In genomic region chr19:38619361-38620174, GRCh38 we compare ENCODE assay signal across 8 cellular contexts. TPM values are rescaled to one million over a fixed set of nuclear protein-coding genes. Genes with fewer than 3 reads are reported as not detected.
A peak's percentile ranks its signal among the peaks of the same experiment; 100 is the strongest.
DNase-seq lines count a peak whose midpoint lies in the region; ATAC-seq, FAIRE-seq and TF ChIP-seq lines count a peak whose summit lies in the region.

No MANE protein-coding gene starts in this region.

- no peak for TF ChIP-seq CTCF in Caco-2 (IDR thresholded peaks at IDR 0.05; ENCODE audit: insufficient read depth in 1 of 2, low read depth in 1 of 2, low read length in 1 of 2, severe bottlenecking in 1 of 2, unreplicated experiment in 1 of 2)
- TF ChIP-seq CTCF in endothelial cell of umbilical vein (IDR thresholded peaks at IDR 0.05; ENCODE audit: extremely low read depth in 1 of 2, insufficient read depth in 1 of 2, low read depth in 1 of 2, low read length in 2 of 2), result no peak
- no peak for TF ChIP-seq CTCF in neutrophil (IDR thresholded peaks at IDR 0.05)

- H3K27ac Mint-ChIP-seq in Caco-2 (ENCODE audit: unreplicated experiment), result peak overlapping the region; percentile 99

- H3K27me3 ChIP-seq in Caco-2 (replicated peaks; ENCODE audit: control insufficient read depth, insufficient read depth, low read length) (no peaks in the 10 kb centered on the region), endothelial cell of umbilical vein (ENCODE audit: control insufficient read depth in 2 of 2, insufficient read depth in 2 of 2, low read length in 2 of 2) (no peaks in the 10 kb centered on the region), neutrophil (no peaks in the 10 kb centered on the region)

- H3K9me1 ChIP-seq in endothelial cell of umbilical vein (replicated peaks; ENCODE audit: control insufficient read depth, extremely low read depth, insufficient read depth, low read length), result no peaks in the 10 kb centered on the region

- POLR2A ChIA-PET in Caco-2 (lab: Charles Lee) (interaction anchor here (0.6 to 2.0 kb wide), 12 partner anchors 15 to 816 kb away, joined by 3 to 31 read pairs (median 6); partner anchors contain the start of genes ACTN4, FAM98C, NFKBIB and PSMD8), endothelial cell of umbilical vein (lab: Charles Lee) (interaction anchor here (0.5 to 2.0 kb wide), 2 partner anchors 28 to 123 kb away, joined by 6 to 7 read pairs; partner anchors contain the start of gene ACTN4)

- ATAC-seq in GM21786 (IDR thresholded peaks at IDR 0.05; ENCODE audit: unreplicated experiment), result no peak

- no peaks in the 10 kb centered on the region for H3K27me3 Mint-ChIP-seq in Caco-2 (ENCODE audit: insufficient read depth, unreplicated experiment)

- peaks cover 14% of the 10 kb centered on the region for H3K79me2 ChIP-seq in endothelial cell of umbilical vein (ENCODE audit: control insufficient read depth, insufficient read depth, low read length)

- DNase-seq in Caco-2, result no peak
- DNase-seq in OCI-M1 (lab: John Stamatoyannopoulos, UW), result peak; percentile 24
- no peak for DNase-seq in endothelial cell of umbilical vein (ENCODE audit: low read depth, low spot score)
- DNase-seq in NK-92 treated with Interleukin-12 subunit alpha and Interleukin-12 subunit beta, amount 100 ng/mL, for 24 hours (lab: John Stamatoyannopoulos, UW), result no peak
- DNase-seq in SIG-M5 (lab: John Stamatoyannopoulos, UW), result no peak
- no peak for DNase-seq in activated CD4-positive, CD25-positive, alpha-beta regulatory T cell treated with anti-CD3 and anti-CD28 coated beads, Interleukin-2, amount 50 U/mL, for 72 hours

- peak; percentile 37 for FAIRE-seq in endothelial cell of umbilical vein (lab: Jason Lieb, UNC)

- H4K20me1 ChIP-seq in endothelial cell of umbilical vein (replicated peaks; ENCODE audit: control insufficient read depth, extremely low read depth, insufficient read depth, low read length), result no peaks in the 10 kb centered on the region

- peaks cover 3% of the 10 kb centered on the region for H3K36me3 ChIP-seq in Caco-2 (ENCODE audit: control insufficient read depth, insufficient read depth, low read length)
- H3K36me3 ChIP-seq in endothelial cell of umbilical vein (ENCODE audit: control insufficient read depth in 2 of 2, extremely low read depth in 1 of 2, insufficient read depth in 2 of 2, low read length in 2 of 2), result peaks cover 7 to 13% of the 10 kb centered on the region in 2 experiments
- peaks cover 39% of the 10 kb centered on the region for H3K36me3 ChIP-seq in neutrophil

- H3K4me2 ChIP-seq in endothelial cell of umbilical vein (ENCODE audit: insufficient read depth, low read length), result peak overlapping the region; percentile 95

- CTCF ChIA-PET in Caco-2 (lab: Charles Lee), result interaction anchor here (0.5 to 1.9 kb wide), 9 partner anchors 15 to 311 kb away, joined by 3 to 25 read pairs (median 5); partner anchors contain the start of genes ACTN4, FAM98C, MRPS12 and SARS2
- CTCF ChIA-PET in endothelial cell of umbilical vein (lab: Charles Lee), result interaction anchor here (0.7 to 3.6 kb wide), 9 partner anchors 14 to 311 kb away, joined by 3 to 23 read pairs (median 6); partner anchors contain the start of genes ACTN4, FAM98C, MRPS12 and SARS2

- H3K4me3 ChIP-seq in Caco-2 (ENCODE audit: low read depth, low read length) (peak overlapping the region; percentile 81), endothelial cell of umbilical vein (replicated peaks in 1 of 3; ENCODE audit: insufficient read depth in 1 of 3, low read depth in 1 of 3, low read length in 3 of 3) (peak overlapping the region; percentile 44 to 99 (median 73)), neutrophil (ENCODE audit: low read depth in 1 of 2, low read length in 1 of 2) (peak overlapping the region; percentile 73 to 92)

- dilution Hi-C loops in endothelial cell of umbilical vein (cut with MboI; ENCODE audit: extremely low pct_ligation_motif_present, low sequenced_read_pairs), result no loop called here

- H3K9ac ChIP-seq in endothelial cell of umbilical vein (replicated peaks; ENCODE audit: extremely low read depth, insufficient read depth, low read length), result peak overlapping the region; percentile 85

- peak overlapping the region; percentile 44 for H2AFZ ChIP-seq in endothelial cell of umbilical vein (ENCODE audit: low read depth, low read length)

- H3K27ac ChIP-seq in endothelial cell of umbilical vein (ENCODE audit: insufficient read depth, low read depth, low read length), result peak overlapping the region; percentile 65
- peak overlapping the region; percentile 85 for H3K27ac ChIP-seq in neutrophil

- H3K36me3 Mint-ChIP-seq in Caco-2 (ENCODE audit: insufficient read depth, unreplicated experiment), result peaks cover 61% of the 10 kb centered on the region

- H3K9me3 ChIP-seq in Caco-2, result no peaks in the 10 kb centered on the region
- H3K9me3 ChIP-seq in endothelial cell of umbilical vein (replicated peaks; ENCODE audit: control insufficient read depth, insufficient read depth, low read length), result no peaks in the 10 kb centered on the region
- no peaks in the 10 kb centered on the region for H3K9me3 ChIP-seq in neutrophil

- TSS peak; percentile 43 for BruUV-seq in Caco-2 (replicated peaks; lab: Mats Ljungman, UMichigan)
- TSS peak; percentile 64 for BruUV-seq in endothelial cell of umbilical vein (replicated peaks; lab: Mats Ljungman, UMichigan)

- H3K9me3 Mint-ChIP-seq in Caco-2 (ENCODE audit: unreplicated experiment), result no peaks in the 10 kb centered on the region

- H3K4me1 ChIP-seq in Caco-2 (no peaks in the 10 kb centered on the region), endothelial cell of umbilical vein (ENCODE audit: control insufficient read depth, extremely low read depth, insufficient read depth, low read length) (peaks cover 14% of the 10 kb centered on the region), neutrophil (ENCODE audit: control insufficient read depth in 1 of 2, insufficient read depth in 1 of 2, low read depth in 1 of 2, low read length in 1 of 2) (peaks cover 21 to 27% of the 10 kb centered on the region in 2 experiments)

- TF ChIP-seq POLR2A in endothelial cell of umbilical vein (IDR thresholded peaks at IDR 0.05; ENCODE audit: low read depth, low read length), result no peak

- intact Hi-C loops in Caco-2 (cut with micrococcal nuclease; ENCODE audit: unreplicated experiment), result loop anchor here (2.0 to 5.0 kb wide), 2 partner anchors 23 to 77 kb away; no protein-coding TSS in a partner anchor
- intact Hi-C loops in endothelial cell of umbilical vein (cut with micrococcal nuclease), result loop anchor here (2.0 kb wide), 2 partner anchors 75 to 355 kb away; partner anchors contain the start of gene FBXO17

- peak overlapping the region; percentile 99 for H3K4me3 Mint-ChIP-seq in Caco-2 (ENCODE audit: unreplicated experiment)

- peaks cover 7% of the 10 kb centered on the region for H3K4me1 Mint-ChIP-seq in Caco-2 (ENCODE audit: low read depth, unreplicated experiment)

TF ChIP-seq in endothelial cell of umbilical vein, 7 proteins besides CTCF, POLR2A, EP300 and RAD21:
- TF ChIP-seq MAX (IDR thresholded peaks at IDR 0.05; ENCODE audit: insufficient read depth, insufficient read length) (no peak), EZH2 (IDR thresholded peaks at IDR 0.05; ENCODE audit: borderline replicate concordance, low read depth, low read length, severe bottlenecking) (no peak), MYC (IDR thresholded peaks at IDR 0.05; ENCODE audit: low read depth, low read length) (no peak), FOS (IDR thresholded peaks at IDR 0.05; ENCODE audit: borderline replicate concordance, insufficient read depth, low read length) (no peak), POLR2AphosphoS5 (IDR thresholded peaks at IDR 0.05; ENCODE audit: insufficient read depth, low read depth, low read length) (no peak), JUN (IDR thresholded peaks at IDR 0.05; ENCODE audit: borderline replicate concordance, insufficient read depth, insufficient read length, low read depth) (no peak), GATA2 (IDR thresholded peaks at IDR 0.05; ENCODE audit: insufficient read depth, insufficient read length, low read depth, low read length) (no peak)

RNA-seq across cellular contexts. Expression of gene EIF3K, which starts 0.6 kb away (rescaled TPM):
- total RNA-seq in Caco-2 (2022) (354 and 380 TPM in 2 replicates), endothelial cell of umbilical vein (267 and 277 TPM in 2 replicates)
- 584 and 644 TPM in 2 replicates for polyA plus RNA-seq in endothelial cell of umbilical vein
- 562 and 679 TPM in 2 replicates for polyA plus RNA-seq in endothelial cell of umbilical vein (2011; cell fraction: cytosol; rRNA removed)
- polyA plus RNA-seq in endothelial cell of umbilical vein (2011; cell fraction: nucleus; rRNA removed), result 241 and 343 TPM in 2 replicates
- 437 and 456 TPM in 2 replicates for polyA plus RNA-seq in endothelial cell of umbilical vein (2012)
- 239 and 248 TPM in 2 replicates for polyA minus RNA-seq in endothelial cell of umbilical vein
- 160 TPM for polyA minus RNA-seq in endothelial cell of umbilical vein (2011; cell fraction: cytosol; rRNA and poly(A)+ RNA removed)
- polyA minus RNA-seq in endothelial cell of umbilical vein (2011; cell fraction: nucleus; rRNA and poly(A)+ RNA removed), result 54.6 and 56.7 TPM in 2 replicates

RNA-seq across cellular contexts. Expression of gene MAP4K1, which starts 1.8 kb away (rescaled TPM):
- total RNA-seq in Caco-2 (2022) (1.7 and 2.4 TPM in 2 replicates), endothelial cell of umbilical vein (1.2 and 1.6 TPM in 2 replicates)
- polyA plus RNA-seq in endothelial cell of umbilical vein, result 0.12 and 0.14 TPM in 2 replicates
- 0.08 and 0.23 TPM in 2 replicates for polyA plus RNA-seq in endothelial cell of umbilical vein (2011; cell fraction: cytosol; rRNA removed)
- polyA plus RNA-seq in endothelial cell of umbilical vein (2011; cell fraction: nucleus; rRNA removed), result 1.2 and 1.4 TPM in 2 replicates
- 0.09 TPM in 1 of 2 replicates, not detected in the other for polyA plus RNA-seq in endothelial cell of umbilical vein (2012)
- polyA minus RNA-seq in endothelial cell of umbilical vein, result not detected in 2 replicates
- polyA minus RNA-seq in endothelial cell of umbilical vein (2011; cell fraction: cytosol; rRNA and poly(A)+ RNA removed), result not detected
- polyA minus RNA-seq in endothelial cell of umbilical vein (2011; cell fraction: nucleus; rRNA and poly(A)+ RNA removed), result not detected in 2 replicates

RNA-seq across cellular contexts. Expression of gene ACTN4, which starts 27.9 kb away (rescaled TPM):
- total RNA-seq in Caco-2 (2022) (605 and 658 TPM in 2 replicates), endothelial cell of umbilical vein (693 and 748 TPM in 2 replicates)
- polyA plus RNA-seq in endothelial cell of umbilical vein, result 313 and 329 TPM in 2 replicates
- polyA plus RNA-seq in endothelial cell of umbilical vein (2011; cell fraction: cytosol; rRNA removed), result 293 and 306 TPM in 2 replicates
- polyA plus RNA-seq in endothelial cell of umbilical vein (2011; cell fraction: nucleus; rRNA removed), result 829 and 939 TPM in 2 replicates
- polyA plus RNA-seq in endothelial cell of umbilical vein (2012), result 615 and 712 TPM in 2 replicates
- 461 and 482 TPM in 2 replicates for polyA minus RNA-seq in endothelial cell of umbilical vein
- 78.8 TPM for polyA minus RNA-seq in endothelial cell of umbilical vein (2011; cell fraction: cytosol; rRNA and poly(A)+ RNA removed)
- 238 and 273 TPM in 2 replicates for polyA minus RNA-seq in endothelial cell of umbilical vein (2011; cell fraction: nucleus; rRNA and poly(A)+ RNA removed)
